Comparison of ENCODE assay signal across 15 cellular contexts in genomic region chr14:74932401-74932901, GRCh38. TPM values are rescaled to one million over a fixed set of nuclear protein-coding genes. Genes with fewer than 3 reads are reported as not detected.
A peak's percentile ranks its signal among the peaks of the same experiment; 100 is the strongest.
DNase-seq lines count a peak whose midpoint lies in the region; ATAC-seq and TF ChIP-seq lines count a peak whose summit lies in the region.
"Had no signal": no experiment of that assay in that cellular context is flagged by ENCODE, and none has a peak within 500 bp of the region (broad histone marks: within the 10 kb centered on the region; RNA-seq: fewer than 3 reads in every experiment).

No MANE protein-coding gene starts in this region.

- H3K27ac ChIP-seq in IMR-90 (ENCODE audit: insufficient read depth, low read length), result no peak overlapping the region
- H3K27ac ChIP-seq in psoas muscle, result peak overlapping the region; percentile 72
- H3K27ac ChIP-seq in smooth muscle cell (ENCODE audit: low read depth), result no peak overlapping the region
- H3K27ac ChIP-seq: HL-60, suprapubic skin had no signal

- no peak overlapping the region for H3K4ac ChIP-seq in IMR-90 (ENCODE audit: low read depth, low read length)

- H3K4me1 ChIP-seq in IMR-90 (ENCODE audit: control insufficient read depth, insufficient read depth, low read length), result peaks cover 13% of the 10 kb centered on the region; the same call in 1 of the 2 replicates
- H3K4me1 ChIP-seq in psoas muscle, result peaks cover 29% of the 10 kb centered on the region
- H3K4me1 ChIP-seq in smooth muscle cell (ENCODE audit: low read depth), result no peaks in the 10 kb centered on the region

- no peak overlapping the region for H4K5ac ChIP-seq in IMR-90 (ENCODE audit: low read depth, low read length)

- no peak for TF ChIP-seq POLR2A in IMR-90 (IDR thresholded peaks at IDR 0.05; ENCODE audit: low read depth, low read length)

- peak overlapping the region; percentile 58 for H3K14ac ChIP-seq in IMR-90 (replicated peaks; ENCODE audit: low read depth, low read length)

- 0 out of 2 replicates have a peak overlapping the region, but pooled peaks have one; percentile 7 for H2BK20ac ChIP-seq in IMR-90 (ENCODE audit: low read depth, low read length)

- H3K9ac ChIP-seq in IMR-90 (ENCODE audit: low read depth, low read length), result no peak overlapping the region
- no peak overlapping the region for H3K9ac ChIP-seq in smooth muscle cell (ENCODE audit: low read depth)

- no peaks in the 10 kb centered on the region for H3K79me1 ChIP-seq in IMR-90 (ENCODE audit: low read depth in 1 of 2, low read length in 2 of 2)

- 49% methylated on average over 3 of the region's 6 CpGs; no CpG with 5 or more reads in 1 of the 2 experiments for WGBS in IMR-90 (ENCODE audit: extremely low coverage in 2 of 2, insufficient read length in 1 of 2), 2 experiments
- 25 to 40% (median 36%) methylated on average over 6 of the region's 6 CpGs for WGBS in psoas muscle, 3 donors
- 64% methylated on average over 6 of the region's 6 CpGs for WGBS in smooth muscle cell (ENCODE audit: low lambda C conversion rate)

- H4K91ac ChIP-seq in IMR-90 (ENCODE audit: insufficient read depth, low read depth, low read length), result no peak overlapping the region

- 0 out of 2 replicates have a peak overlapping the region, but pooled peaks have one; percentile 15 for H2AK5ac ChIP-seq in IMR-90 (ENCODE audit: low read depth, low read length)

- H3K27me3 ChIP-seq in IMR-90 (ENCODE audit: control insufficient read depth, insufficient read depth, low read length), result peaks cover 1% of the 10 kb centered on the region; the same call in 1 of the 2 replicates
- no peaks in the 10 kb centered on the region for H3K27me3 ChIP-seq in psoas muscle (ENCODE audit: insufficient read depth in 3 of 3, low read length in 2 of 3)
- peaks cover 5% of the 10 kb centered on the region for H3K27me3 ChIP-seq in smooth muscle cell (ENCODE audit: low read depth)
- H3K27me3 ChIP-seq: suprapubic skin had no signal

- no peak for TF ChIP-seq RAD21 in IMR-90 (IDR thresholded peaks at IDR 0.05; ENCODE audit: low read length)

- no peaks in the 10 kb centered on the region for H3K79me2 ChIP-seq in smooth muscle cell (ENCODE audit: low read depth)

- BruUV-seq in IMR-90 (replicated peaks; lab: Mats Ljungman, UMichigan), result no TSS peak

- H4K8ac ChIP-seq in IMR-90 (ENCODE audit: low read depth in 2 of 2, low read length in 2 of 2), result no peak overlapping the region

- in situ Hi-C loops in IMR-90 (cut with MboI; ENCODE audit: low sequenced_read_pairs), result no loop called here
- in situ Hi-C loops in SK-MEL-5 (cut with HindIII; ENCODE audit: low pct_unique_long_range_greater_than_20kb, low sequenced_read_pairs), result no loop called here

- H3K56ac ChIP-seq in IMR-90 (ENCODE audit: extremely low read depth, insufficient read depth, low read length), result no peak overlapping the region

- dilution Hi-C loops in IMR-90 (cut with HindIII; ENCODE audit: low sequenced_read_pairs, unreplicated experiment), result no loop called here

- no peaks in the 10 kb centered on the region for H4K20me1 ChIP-seq in IMR-90 (ENCODE audit: insufficient read depth, low read length)
- no peaks in the 10 kb centered on the region for H4K20me1 ChIP-seq in smooth muscle cell (ENCODE audit: low read depth)

- H3K4me3 ChIP-seq in IMR-90 (ENCODE audit: insufficient read depth, low read depth, low read length), result no peak overlapping the region
- no peak overlapping the region for H3K4me3 ChIP-seq in psoas muscle
- no peak overlapping the region for H3K4me3 ChIP-seq in smooth muscle cell
- H3K4me3 ChIP-seq: suprapubic skin had no signal

- H3K36me3 ChIP-seq in IMR-90 (ENCODE audit: control insufficient read depth, insufficient read depth, low read length) (no peaks in the 10 kb centered on the region), psoas muscle (ENCODE audit: insufficient read depth in 1 of 2, low read depth in 1 of 2) (no peaks in the 10 kb centered on the region), smooth muscle cell (ENCODE audit: low read depth) (no peaks in the 10 kb centered on the region)
- H3K36me3 ChIP-seq: suprapubic skin had no signal

- H2BK120ac ChIP-seq in IMR-90 (ENCODE audit: low read depth, low read length), result no peak overlapping the region

- TF ChIP-seq CTCF in IMR-90 (conservative IDR thresholded peaks at IDR 0.05; ENCODE audit: low read depth, low read length) (no peak), psoas muscle (IDR thresholded peaks at IDR 0.05) (no peak), smooth muscle cell (IDR thresholded peaks at IDR 0.05; ENCODE audit: borderline replicate concordance, insufficient read depth, poor library complexity, severe bottlenecking) (no peak)

- no peak overlapping the region for H2AK9ac ChIP-seq in IMR-90 (replicated peaks; ENCODE audit: low read depth, low read length, poor library complexity)

- ATAC-seq in IMR-90 (ENCODE audit: low read depth), result no peak; the same call in 1 of the 2 replicates
- ATAC-seq in psoas muscle, result peak in 1 of 4 donors; percentile 44

- H3K9me3 ChIP-seq in IMR-90 (ENCODE audit: control insufficient read depth, insufficient read depth, low read length), result no peaks in the 10 kb centered on the region
- no peaks in the 10 kb centered on the region for H3K9me3 ChIP-seq in psoas muscle
- no peaks in the 10 kb centered on the region for H3K9me3 ChIP-seq in smooth muscle cell (replicated peaks; ENCODE audit: low read depth)
- H3K9me3 ChIP-seq: suprapubic skin had no signal

- no peak for DNase-seq in IMR-90
- DNase-seq in SK-MEL-5 (ENCODE audit: low read depth, low spot score), result peak; percentile 19
- peak; percentile 27 for DNase-seq in fibroblast of the conjunctiva (ENCODE audit: low read depth)
- DNase-seq in psoas muscle, result peak in 1 of 2 donors; percentile 26
- DNase-seq in NCI-H2227 (lab: John Stamatoyannopoulos, UW; ENCODE audit: unreplicated experiment), result no peak
- DNase-seq in NCI-H510A treated with DMSO at 0.1 percent for 48 hours (lab: John Stamatoyannopoulos, UW), result no peak
- DNase-seq in smooth muscle cell (lab: John Stamatoyannopoulos, UW; ENCODE audit: unreplicated experiment), result no peak
- DNase-seq: DMS79; NCI-H146; nucleus accumbens; SHP77; stimulated activated CD4-positive, alpha-beta T cell treated with anti-CD3 and anti-CD28 coated beads, Interleukin-4, amount 100 ng/mL, for 24 hours had no signal

- 0 out of 2 replicates have a peak, but pooled peaks cover 5% of the 10 kb centered on the region for H3K9me1 ChIP-seq in IMR-90 (ENCODE audit: insufficient read depth, low read length)

- CTCF ChIA-PET in IMR-90 (lab: Yijun Ruan, JAX), result no interaction called here

- H3K23ac ChIP-seq in IMR-90 (ENCODE audit: low read depth, low read length), result peak overlapping the region; percentile 77

- no peak overlapping the region for H3K18ac ChIP-seq in IMR-90 (ENCODE audit: low read depth, low read length)

- POLR2A ChIA-PET in IMR-90 (lab: Charles Lee; ENCODE audit: unreplicated experiment), result no interaction called here

- no peak overlapping the region for H2BK5ac ChIP-seq in IMR-90 (ENCODE audit: low read depth, low read length, poor library complexity, severe bottlenecking)

- H3F3A ChIP-seq in smooth muscle cell (ENCODE audit: low read depth), result no peaks in the 10 kb centered on the region

- intact Hi-C loops in IMR-90 (cut with micrococcal nuclease), result no loop called here
- intact Hi-C loops in psoas muscle (cut with DNase I), result no loop called here

- H3K4me2 ChIP-seq in IMR-90 (ENCODE audit: low read depth, low read length) (no peak overlapping the region), smooth muscle cell (no peak overlapping the region)

- peak overlapping the region; percentile 62 for H2AFZ ChIP-seq in IMR-90 (replicated peaks; ENCODE audit: low read length, poor library complexity)
- H2AFZ ChIP-seq in smooth muscle cell (ENCODE audit: low read depth), result no peak overlapping the region

- peak overlapping the region; percentile 33; the same call in 1 of the 3 replicates for H2BK15ac ChIP-seq in IMR-90 (ENCODE audit: low read depth, low read length)

RNA-seq across cellular contexts. Expression of gene RPS6KL1, which starts 9.4 kb away (rescaled TPM):
- total RNA-seq in IMR-90 (2012; rRNA removed) (0.72 and 1.1 TPM in 2 replicates), psoas muscle (10 to 100 TPM; 23.0 to 34.1 (median 28.1) TPM), smooth muscle cell (0.09 TPM in 1 of 2 replicates, not detected in the other)
- polyA plus RNA-seq in IMR-90 (2012; rRNA removed) (1.2 and 1.7 TPM in 2 replicates), psoas muscle (10 to 100 TPM in 2 of 3 donors, 1 to 10 TPM in 1; 9.4 to 25.6 (median 11.1) TPM), smooth muscle cell (not detected in 2 replicates)
- polyA plus RNA-seq in IMR-90 (2012; cell fraction: cytosol; rRNA removed), result 0.44 and 0.67 TPM in 2 replicates
- polyA plus RNA-seq in IMR-90 (2012; cell fraction: nucleus; rRNA removed; ENCODE audit: low replicate concordance), result 3.6 and 5.3 TPM in 2 replicates
- total RNA-seq in SK-MEL-5 (2014; rRNA removed; shearing (Covaris generic)), result 0.53 and 1.3 TPM in 2 replicates
- polyA plus RNA-seq in SK-MEL-5 (2015; cell fraction: cytosol; rRNA removed), result 0.57 and 1.4 TPM in 2 replicates
- 0.69 and 2.5 TPM in 2 replicates for polyA plus RNA-seq in SK-MEL-5 (2015; cell fraction: nucleus; rRNA removed)

RNA-seq across cellular contexts. Expression of gene PGF, which starts 22.9 kb away (rescaled TPM):
- 0.28 and 0.36 TPM in 2 replicates for total RNA-seq in IMR-90 (2012; rRNA removed)
- 0.39 and 0.42 TPM in 2 replicates for polyA plus RNA-seq in IMR-90 (2012; rRNA removed)
- 0.21 and 1.0 TPM in 2 replicates for polyA plus RNA-seq in IMR-90 (2012; cell fraction: cytosol; rRNA removed)
- 0.28 and 0.52 TPM in 2 replicates for polyA plus RNA-seq in IMR-90 (2012; cell fraction: nucleus; rRNA removed; ENCODE audit: low replicate concordance)
- 19.3 and 22.0 TPM in 2 replicates for total RNA-seq in SK-MEL-5 (2014; rRNA removed; shearing (Covaris generic))
- polyA plus RNA-seq in SK-MEL-5 (2015; cell fraction: cytosol; rRNA removed), result 26.1 and 35.8 TPM in 2 replicates
- 7.8 and 13.2 TPM in 2 replicates for polyA plus RNA-seq in SK-MEL-5 (2015; cell fraction: nucleus; rRNA removed)
- total RNA-seq in psoas muscle, result 1 to 10 TPM; 4.1 to 9.8 (median 8.1) TPM
- polyA plus RNA-seq in psoas muscle, result 1 to 10 TPM; 2.5 to 9.2 (median 2.6) TPM
- total RNA-seq in smooth muscle cell, result 15.4 and 17.8 TPM in 2 replicates
- 30.6 and 32.2 TPM in 2 replicates for polyA plus RNA-seq in smooth muscle cell

RNA-seq across cellular contexts. Expression of gene DLST, which starts 50.7 kb away (rescaled TPM):
- 58.6 and 63.0 TPM in 2 replicates for total RNA-seq in IMR-90 (2012; rRNA removed)
- polyA plus RNA-seq in IMR-90 (2012; rRNA removed), result 119 and 132 TPM in 2 replicates
- 71.7 and 111 TPM in 2 replicates for polyA plus RNA-seq in IMR-90 (2012; cell fraction: cytosol; rRNA removed)
- 85.7 and 132 TPM in 2 replicates for polyA plus RNA-seq in IMR-90 (2012; cell fraction: nucleus; rRNA removed; ENCODE audit: low replicate concordance)
- total RNA-seq in SK-MEL-5 (2014; rRNA removed; shearing (Covaris generic)), result 42.7 and 51.6 TPM in 2 replicates
- 101 and 145 TPM in 2 replicates for polyA plus RNA-seq in SK-MEL-5 (2015; cell fraction: cytosol; rRNA removed)
- polyA plus RNA-seq in SK-MEL-5 (2015; cell fraction: nucleus; rRNA removed), result 180 and 193 TPM in 2 replicates
- 100 to 1,000 TPM; 133 to 221 (median 144) TPM for total RNA-seq in psoas muscle
- 100 to 1,000 TPM in 2 of 3 donors, 10 to 100 TPM in 1; 97.7 to 162 (median 123) TPM for polyA plus RNA-seq in psoas muscle
- 45.1 and 46.9 TPM in 2 replicates for total RNA-seq in smooth muscle cell
- polyA plus RNA-seq in smooth muscle cell, result 4.9 and 7.8 TPM in 2 replicates

RNA-seq across cellular contexts. Expression of gene PROX2, which starts 56.5 kb away (rescaled TPM):
- total RNA-seq in IMR-90 (2012; rRNA removed), result not detected in 2 replicates
- polyA plus RNA-seq in IMR-90 (2012; rRNA removed), result not detected in 2 replicates
- not detected in 2 replicates for polyA plus RNA-seq in IMR-90 (2012; cell fraction: cytosol; rRNA removed)
- not detected in 2 replicates for polyA plus RNA-seq in IMR-90 (2012; cell fraction: nucleus; rRNA removed; ENCODE audit: low replicate concordance)
- total RNA-seq in SK-MEL-5 (2014; rRNA removed; shearing (Covaris generic)), result not detected in 2 replicates
- polyA plus RNA-seq in SK-MEL-5 (2015; cell fraction: cytosol; rRNA removed), result not detected in 2 replicates
- not detected in 2 replicates for polyA plus RNA-seq in SK-MEL-5 (2015; cell fraction: nucleus; rRNA removed)
- not detected for total RNA-seq in psoas muscle
- not detected for polyA plus RNA-seq in psoas muscle
- not detected in 2 replicates for total RNA-seq in smooth muscle cell
- 0.08 and 0.52 TPM in 2 replicates for polyA plus RNA-seq in smooth muscle cell
- polyA plus RNA-seq: adipose tissue had no signal

Comparison
In these comparisons a context has a peak if more than half of its experiments do, and no peak if none do; other contexts are left out.
1. DNase-seq: peak in SK-MEL-5 (single experiment) and fibroblast of the conjunctiva (single experiment); none in IMR-90 (single experiment), NCI-H2227 (single experiment), NCI-H510A treated with DMSO at 0.1 percent for 48 hours (single experiment) and smooth muscle cell (single experiment).
2. RNA of gene RPS6KL1, which starts 9.4 kb away (total RNA-seq): 23.0 to 34.1 TPM in psoas muscle; 0.53 to 1.3 TPM in SK-MEL-5, 0.72 to 1.1 TPM in IMR-90 and 0.09 TPM in smooth muscle cell; every median in the first group is over 10 times any median in the second.